In the genomic region with DNA sequence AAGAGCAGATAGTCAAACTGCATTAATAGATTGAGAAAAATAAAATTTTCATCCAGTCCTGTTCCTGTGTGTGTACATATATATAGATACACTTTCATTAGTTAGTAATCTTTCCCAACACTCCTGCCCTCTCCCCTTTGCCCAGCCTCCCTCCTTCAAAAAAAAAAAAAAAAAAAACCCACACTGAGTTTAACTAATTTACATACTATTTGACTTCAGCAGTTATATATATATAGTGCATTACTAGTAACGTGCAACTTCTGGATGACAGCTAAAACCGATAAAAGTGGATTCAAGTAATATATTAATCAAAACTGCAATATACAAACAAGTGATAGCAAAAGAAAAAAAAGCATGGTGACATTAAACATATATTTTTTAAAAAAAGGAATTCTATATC, we compare ENCODE assay signal across 12 cellular contexts. TPM values are rescaled to one million over a fixed set of nuclear protein-coding genes. Genes with fewer than 3 reads are reported as not detected.
DNase-seq lines count a peak whose midpoint lies in the region; ATAC-seq, FAIRE-seq and TF ChIP-seq lines count a peak whose summit lies in the region.
"Had no signal": no experiment of that assay in that cellular context is flagged by ENCODE, and none has a peak within 500 bp of the region (broad histone marks: within the 10 kb centered on the region; RNA-seq: fewer than 3 reads in every experiment).

No MANE protein-coding gene starts in this region.

- CTCF ChIA-PET in HEK293T (lab: Yijun Ruan, JAX), result no interaction called here

- peaks cover 0 to 3% of the 10 kb centered on the region in 2 donors for H3K4me1 ChIP-seq in kidney (ENCODE audit: control insufficient read depth in 1 of 2, insufficient read depth in 1 of 2, low read depth in 1 of 2, low read length in 2 of 2)

- H3K27ac ChIP-seq in kidney (ENCODE audit: low read depth in 2 of 2, low read length in 2 of 2) (no peak overlapping the region), skin epidermis (peak overlapping the region in 14 of 21 experiments; percentile 36 to 82 (median 62))

- FAIRE-seq in kidney (lab: Jason Lieb, UNC) (no peak), GM12892 (lab: Jason Lieb, UNC) (no peak)
- FAIRE-seq: frontal cortex had no signal

- no peaks in the 10 kb centered on the region for H3K9me3 ChIP-seq in kidney (ENCODE audit: control insufficient read depth in 1 of 2, low read length in 2 of 2)

- no peaks in the 10 kb centered on the region for H3K36me3 ChIP-seq in kidney (ENCODE audit: control insufficient read depth in 1 of 2, insufficient read depth in 2 of 2, low read length in 2 of 2)

- in situ Hi-C loops in astrocyte of the spinal cord (cut with HindIII; ENCODE audit: low sequenced_read_pairs), result no loop called here

- intact Hi-C loops in kidney (cut with DNase I), result no loop called here

- no peak for DNase-seq in HEK293T (ENCODE audit: extremely low spot score)
- DNase-seq in astrocyte of the spinal cord (ENCODE audit: low read depth, low spot score), result no peak
- DNase-seq in kidney, result no peak
- no peak for DNase-seq in GM12892 (ENCODE audit: insufficient read length)
- no peak for DNase-seq in NCI-H2107 (lab: John Stamatoyannopoulos, UW)
- DNase-seq in effector CD8-positive, alpha-beta T cell (lab: John Stamatoyannopoulos, UW), result no peak
- DNase-seq: activated CD4-positive, CD25-positive, alpha-beta regulatory T cell; activated naive CD4-positive, alpha-beta T cell treated with anti-CD3 and anti-CD28 coated beads, Interleukin-2, amount 50 U/mL, for 16 hours; DMS79 had no signal

- H3K9ac ChIP-seq in kidney (ENCODE audit: low read length in 2 of 2), result peak overlapping the region in 1 of 2 donors; percentile 62

- TF ChIP-seq CTCF in astrocyte of the spinal cord (IDR thresholded peaks at IDR 0.05; ENCODE audit: low read depth, low read length), result no peak
- no peak for TF ChIP-seq CTCF in kidney (IDR thresholded peaks at IDR 0.05; ENCODE audit: borderline replicate concordance, extremely low read depth, insufficient read depth)

- POLR2A ChIA-PET in HEK293T (lab: Yijun Ruan, JAX), result interaction anchor here (0.8 to 1.5 kb wide), 2 partner anchors 16 to 386 kb away, joined by 3 to 4 read pairs; no protein-coding TSS in a partner anchor

- no peak for ATAC-seq in HG02798 (IDR thresholded peaks at IDR 0.05; ENCODE audit: poor library complexity, unreplicated experiment)

- no peak for TF ChIP-seq POLR2A in GM12892 (IDR thresholded peaks at IDR 0.05; ENCODE audit: low read depth, low read length)

- H3K4me3 ChIP-seq in astrocyte of the spinal cord (ENCODE audit: low read depth, low read length), result peak overlapping the region; percentile 87
- peak overlapping the region; percentile 67 to 94 for H3K4me3 ChIP-seq in kidney (ENCODE audit: low read length in 2 of 2)
- H3K4me3 ChIP-seq in skin epidermis, result peak overlapping the region in 2 of 7 experiments; percentile 52 to 61

TF ChIP-seq in HEK293T, 16 proteins besides CTCF, POLR2A, EP300 and RAD21:
- TF ChIP-seq ELF4 (IDR thresholded peaks at IDR 0.05) (no peak), ZNF384 (IDR thresholded peaks at IDR 0.05) (peak; percentile 90)
TF ChIP-seq in HEK293T: peak in this region for 1.

RNA-seq across cellular contexts. Expression of gene FIGN, which starts 1.4 kb away (rescaled TPM):
- 8.0 TPM for total RNA-seq in kidney
- polyA plus RNA-seq in kidney (ENCODE audit: insufficient read depth, low read depth, low replicate concordance), result 1.1 TPM
- polyA plus RNA-seq in GM12892 (2012; ENCODE audit: missing spikeins), result not detected

Comparison
In these comparisons a context has a peak if more than half of its experiments do, and no peak if none do; other contexts are left out.
1. H3K27ac ChIP-seq: peak in skin epidermis (14 of 21); none in kidney (0 of 2).